ENCODE assay signal across 18 cellular contexts in genomic region chr1:3658231-3658615, GRCh38. TPM values are rescaled to one million over a fixed set of nuclear protein-coding genes. Genes with fewer than 3 reads are reported as not detected.
"Had no signal": no experiment of that assay in that cellular context is flagged by ENCODE, and none has a peak within 500 bp of the region (broad histone marks: within the 10 kb centered on the region; RNA-seq: fewer than 3 reads in every experiment).

No MANE protein-coding gene starts in this region.

- H3K27ac ChIP-seq: epithelial cell of prostate, lower lobe of right lung, pancreas, sigmoid colon, thoracic aorta had no signal

- ATAC-seq: lower lobe of right lung, pancreas had no signal

- FAIRE-seq: pancreas, TTC549 had no signal

- H3K4me1 ChIP-seq: lower lobe of right lung, pancreas, sigmoid colon had no signal

- H3K4me3 ChIP-seq: lower lobe of right lung, pancreas, sigmoid colon, thoracic aorta had no signal

- H3K27me3 ChIP-seq: pancreas had no signal

- DNase-seq: activated CD4-positive, alpha-beta T cell treated with anti-CD3 and anti-CD28 coated beads, Interleukin-2, amount 10 ng/mL, durations not matched to agents 24 days and 14 days; activated CD4-positive, CD25-positive, alpha-beta regulatory T cell; activated CD8-positive, alpha-beta memory T cell treated with anti-CD3 and anti-CD28 coated beads for 24 hours; activated naive CD8-positive, alpha-beta T cell treated with anti-CD3 and anti-CD28 coated beads for 36 hours; cerebellar nuclear complex; dermis blood vessel endothelial cell; foreskin melanocyte; head of caudate nucleus; midbrain; stimulated activated CD4-positive, alpha-beta T cell treated with anti-CD3 and anti-CD28 coated beads, Interleukin-1b, Interleukin-23, amount 100 ng/mL, for 48 hours; T-helper 2 cell had no signal

- H3K9me3 ChIP-seq: lower lobe of right lung, pancreas, sigmoid colon, thoracic aorta had no signal

- H3K36me3 ChIP-seq: lower lobe of right lung, pancreas, sigmoid colon, thoracic aorta had no signal

RNA-seq across cellular contexts. Expression of gene TP73, which starts 5.9 kb away (rescaled TPM):
- total RNA-seq: dermis blood vessel endothelial cell, fibroblast of lung, sigmoid colon, thoracic aorta had no signal
- polyA plus RNA-seq: fibroblast of lung had no signal
